In the genomic region with DNA sequence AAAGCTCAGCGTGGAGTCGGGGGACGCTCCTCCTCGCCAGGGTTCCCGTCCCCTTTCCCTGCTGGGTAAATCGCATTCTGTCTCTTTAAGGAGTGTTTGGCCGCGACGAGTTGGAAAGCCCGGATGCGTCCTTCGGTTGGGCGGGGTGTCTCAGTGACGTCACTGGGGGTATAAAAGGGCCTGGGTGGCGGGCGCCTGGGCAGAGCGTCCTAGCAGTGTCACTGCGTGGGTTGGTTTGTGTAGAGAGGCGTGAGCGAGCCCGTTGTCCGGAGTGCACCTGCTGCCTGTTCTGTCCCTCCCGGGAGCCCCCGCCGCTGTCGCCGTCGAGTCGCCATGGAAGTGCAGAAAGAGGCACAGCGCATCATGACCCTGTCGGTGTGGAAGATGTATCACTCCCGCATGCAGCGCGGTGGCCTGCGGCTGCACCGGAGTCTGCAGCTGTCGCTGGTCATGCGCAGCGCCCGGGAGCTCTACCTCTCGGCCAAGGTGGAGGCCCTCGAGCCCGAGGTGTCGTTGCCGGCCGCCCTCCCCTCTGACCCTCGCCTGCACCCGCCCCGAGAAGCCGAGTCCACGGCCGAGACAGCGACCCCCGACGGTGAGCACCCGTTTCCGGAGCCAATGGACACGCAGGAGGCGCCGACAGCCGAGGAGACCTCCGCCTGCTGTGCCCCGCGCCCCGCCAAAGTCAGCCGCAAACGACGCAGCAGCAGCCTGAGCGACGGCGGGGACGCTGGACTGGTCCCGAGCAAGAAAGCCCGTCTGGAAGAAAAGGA, we compare ENCODE assay signal across 8 cellular contexts. TPM values are rescaled to one million over a fixed set of nuclear protein-coding genes. Genes with fewer than 3 reads are reported as not detected.
DNase-seq lines count a peak whose midpoint lies in the region; ATAC-seq and TF ChIP-seq lines count a peak whose summit lies in the region.

No MANE protein-coding gene starts in this region.

- peak overlapping the region; percentile 56 to 88 (median 76) for H3K4me3 ChIP-seq in adrenal gland
- peak overlapping the region; percentile 75 to 98 (median 91) for H3K4me3 ChIP-seq in heart left ventricle

- 0 to 2% (median 1%) methylated on average over 2 to 74 of the region's 74 CpGs for WGBS in adrenal gland, 4 donors
- WGBS in heart left ventricle, 4 donors, result 6 to 17% (median 8%) methylated on average over 45 to 74 of the region's 74 CpGs

- peak; percentile 100 for TF ChIP-seq POLR2A in adrenal gland (IDR thresholded peaks at IDR 0.05)
- TF ChIP-seq POLR2A in heart left ventricle (IDR thresholded peaks at IDR 0.05), result peak; percentile 89 to 99

- peak overlapping the region; percentile 100 for H3K27ac Mint-ChIP-seq in type B pancreatic cell

- H3K9me3 ChIP-seq in adrenal gland (replicated peaks in 1 of 3) (no peaks in the 10 kb centered on the region), heart left ventricle (no peaks in the 10 kb centered on the region)

- peak in 3 of 6 experiments; percentile 19 to 30 (median 19) for TF ChIP-seq CTCF in adrenal gland (IDR thresholded peaks at IDR 0.05)
- peak in 4 of 12 donors; percentile 11 to 47 (median 18) for TF ChIP-seq CTCF in heart left ventricle (IDR thresholded peaks at IDR 0.05)
- peak; percentile 31 for TF ChIP-seq CTCF in type B pancreatic cell (conservative IDR thresholded peaks at IDR 0.05)

- intact Hi-C loops in adrenal gland (cut with DNase I) (no loop called here), heart left ventricle (cut with DNase I) (loop anchor here in 7 of 10 donors (5.0 to 10.0 kb wide), 7 partner anchors 36 to 692 kb away; a partner anchor contains a TSS), posterior cingulate gyrus (cut with DNase I) (loop anchor here (1.0 kb wide), 1 partner anchor 109 kb away; no protein-coding TSS in a partner anchor)

- H3K27me3 ChIP-seq in adrenal gland (no peaks in the 10 kb centered on the region), heart left ventricle (no peaks in the 10 kb centered on the region)

- H3K4me1 ChIP-seq in adrenal gland (replicated peaks in 1 of 2) (peaks cover 23 to 40% of the 10 kb centered on the region in 2 donors), heart left ventricle (peaks cover 4 to 50% (median 24%) of the 10 kb centered on the region in 12 donors)

- peaks cover 20% of the 10 kb centered on the region for H3K36me3 Mint-ChIP-seq in type B pancreatic cell

- H3K27ac ChIP-seq in adrenal gland (peak overlapping the region; percentile 97 to 99 (median 98)), heart left ventricle (peak overlapping the region; percentile 84 to 100 (median 98))

- peak; percentile 98 for DNase-seq in ELF-1 (ENCODE audit: low read depth, low spot score)
- DNase-seq in NCI-H1694 (lab: John Stamatoyannopoulos, UW), result peak; percentile 76
- DNase-seq in T-helper 1 cell, result peak; percentile 88 to 98 (median 94)
- peak; percentile 96 to 99 (median 97) for DNase-seq in adrenal gland
- DNase-seq in heart left ventricle, result peak; percentile 95 to 98 (median 97)
- DNase-seq in posterior cingulate gyrus, result peak; percentile 93 to 99 (median 97)
- DNase-seq in type B pancreatic cell (ENCODE audit: extremely low spot score, unreplicated experiment), result peak; percentile 95

- peak overlapping the region; percentile 99 for H3K4me3 Mint-ChIP-seq in type B pancreatic cell

- H3K9me3 Mint-ChIP-seq in type B pancreatic cell, result no peaks in the 10 kb centered on the region

- H3K27me3 Mint-ChIP-seq in type B pancreatic cell, result peaks cover 25% of the 10 kb centered on the region

- H3K36me3 ChIP-seq in adrenal gland (replicated peaks in 1 of 2) (no peaks in the 10 kb centered on the region), heart left ventricle (peaks cover 0 to 13% (median 0%) of the 10 kb centered on the region in 9 donors)

- ATAC-seq in HG02610 (IDR thresholded peaks at IDR 0.05; ENCODE audit: unreplicated experiment) (peak; percentile 23), heart left ventricle (peak; percentile 52 to 61 (median 57))

- peaks cover 21% of the 10 kb centered on the region for H3K4me1 Mint-ChIP-seq in type B pancreatic cell (ENCODE audit: unreplicated experiment)

RNA-seq across cellular contexts. Expression of a gene that starts 2.8 kb away (rescaled TPM):
- total RNA-seq in adrenal gland (100 to 1,000 TPM in 2 of 8 donors, 10 to 100 TPM in 6; 36.4 to 121 (median 61.8) TPM), heart left ventricle (100 to 1,000 TPM in 1 of 9 donors, 10 to 100 TPM in 8; 17.6 to 101 (median 29.1) TPM), type B pancreatic cell (ENCODE audit: low replicate concordance) (103 and 322 TPM in 2 replicates)
- polyA plus RNA-seq in adrenal gland (100 to 1,000 TPM in 1 of 3 donors, 10 to 100 TPM in 1, 1 to 10 TPM in 1; 7.4 to 120 (median 97.1) TPM), heart left ventricle (10 to 100 TPM; 21.8 to 35.7 TPM)

RNA-seq across cellular contexts. Expression of a gene that starts 2.9 kb away (rescaled TPM):
- total RNA-seq in adrenal gland (10 to 100 TPM; 30.5 to 90.7 (median 65.0) TPM), heart left ventricle (10 to 100 TPM; 24.0 to 48.8 (median 35.8) TPM), type B pancreatic cell (ENCODE audit: low replicate concordance) (45.2 and 46.8 TPM in 2 replicates)
- polyA plus RNA-seq in adrenal gland (100 to 1,000 TPM in 2 of 3 donors, 10 to 100 TPM in 1; 16.0 to 182 (median 159) TPM), heart left ventricle (10 to 100 TPM; 52.5 to 64.7 TPM)

RNA-seq across cellular contexts. Expression of a gene that starts 35.0 kb away (rescaled TPM):
- 10 to 100 TPM; 26.7 to 67.0 (median 48.0) TPM for total RNA-seq in adrenal gland
- polyA plus RNA-seq in adrenal gland, result 10 to 100 TPM; 12.4 to 47.7 (median 14.8) TPM
- total RNA-seq in heart left ventricle, result 10 to 100 TPM; 28.7 to 88.2 (median 41.8) TPM
- polyA plus RNA-seq in heart left ventricle, result 10 to 100 TPM; 49.6 to 74.2 TPM
- 66.8 and 77.9 TPM in 2 replicates for total RNA-seq in type B pancreatic cell (ENCODE audit: low replicate concordance)

RNA-seq across cellular contexts. Expression of a gene that starts 36.5 kb away (rescaled TPM):
- 10 to 100 TPM; 13.4 to 48.0 (median 35.4) TPM for total RNA-seq in adrenal gland
- polyA plus RNA-seq in adrenal gland, result 100 to 1,000 TPM in 2 of 3 donors, 10 to 100 TPM in 1; 15.5 to 229 (median 120) TPM
- 10 to 100 TPM; 15.1 to 22.6 (median 16.2) TPM for total RNA-seq in heart left ventricle
- polyA plus RNA-seq in heart left ventricle, result 10 to 100 TPM; 26.4 to 32.4 TPM
- 48.1 and 69.7 TPM in 2 replicates for total RNA-seq in type B pancreatic cell (ENCODE audit: low replicate concordance)

RNA-seq across cellular contexts. Expression of a gene that starts 50.4 kb away (rescaled TPM):
- total RNA-seq in adrenal gland, result 10 to 100 TPM in 5 of 8 donors, 1 to 10 TPM in 3; 4.3 to 22.5 (median 13.2) TPM
- 10 to 100 TPM in 1 of 3 donors, 1 to 10 TPM in 1, under 1 TPM in 1; 0.38 to 18.7 (median 7.9) TPM for polyA plus RNA-seq in adrenal gland
- total RNA-seq in heart left ventricle, result 10 to 100 TPM in 3 of 9 donors, 1 to 10 TPM in 6; 5.2 to 19.1 (median 8.3) TPM
- polyA plus RNA-seq in heart left ventricle, result 1 to 10 TPM; 7.7 to 8.4 TPM
- total RNA-seq in type B pancreatic cell (ENCODE audit: low replicate concordance), result 0.19 TPM in 1 of 2 replicates, not detected in the other

Comparison
In these comparisons a context has a peak if more than half of its experiments do, and no peak if none do; other contexts are left out.
1. Peak in every context shown above with its lines: DNase-seq, ATAC-seq, H3K4me3 ChIP-seq and H3K27ac ChIP-seq.
2. intact Hi-C loops: an anchor here in heart left ventricle (5.0 to 10.0 kb wide) and posterior cingulate gyrus (1.0 kb wide); none called in adrenal gland.